Comparison of ENCODE assay signal across 18 cellular contexts in the genomic region with DNA sequence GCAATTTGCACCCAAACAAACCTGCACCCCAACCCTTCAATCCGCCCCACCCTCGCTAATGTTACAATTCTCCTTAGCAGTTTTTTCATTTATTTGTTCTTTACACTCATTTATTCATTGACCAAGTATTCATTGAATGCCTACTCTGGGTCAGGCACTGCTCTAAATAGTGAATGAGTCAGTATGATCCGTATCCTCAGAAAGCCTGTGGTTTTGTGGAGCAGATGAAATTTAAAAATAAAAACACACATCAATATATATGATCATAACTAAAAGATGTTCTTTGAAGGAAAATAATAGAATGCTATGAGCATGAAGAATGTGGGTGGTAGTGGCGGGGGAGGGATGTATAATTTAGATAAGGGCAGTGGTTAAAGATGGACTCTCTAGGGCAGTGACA. TPM values are rescaled to one million over a fixed set of nuclear protein-coding genes. Genes with fewer than 3 reads are reported as not detected.
A peak's percentile ranks its signal among the peaks of the same experiment; 100 is the strongest.
DNase-seq lines count a peak whose midpoint lies in the region; ATAC-seq and TF ChIP-seq lines count a peak whose summit lies in the region.
"Had no signal": no experiment of that assay in that cellular context is flagged by ENCODE, and none has a peak within 500 bp of the region (broad histone marks: within the 10 kb centered on the region; RNA-seq: fewer than 3 reads in every experiment).

No MANE protein-coding gene starts in this region.

- H3K4me1 Mint-ChIP-seq in activated T-cell treated with anti-CD3 and anti-CD28 coated beads, Interleukin-2, amount 50 U/mL, for 4 hours (ENCODE audit: low read depth): peaks cover 2% of the 10 kb centered on the region

- no peak for TF ChIP-seq CTCF in HCT116 (IDR thresholded peaks at IDR 0.05 in 2 of 3, conservative IDR thresholded peaks at IDR 0.05 in 1 of 3; ENCODE audit: borderline replicate concordance in 1 of 3, insufficient read depth in 1 of 3, low read depth in 2 of 3, low read length in 2 of 3)
- no peak for TF ChIP-seq CTCF in foreskin fibroblast (IDR thresholded peaks at IDR 0.05; ENCODE audit: low read depth, low read length)

- no peaks in the 10 kb centered on the region for H3K9me3 ChIP-seq in HCT116 (ENCODE audit: control insufficient read depth in 1 of 2, insufficient read depth in 1 of 2, low read depth in 1 of 2, low read length in 2 of 2)
- H3K9me3 ChIP-seq: right lobe of liver had no signal

- H3K9me2 ChIP-seq in HCT116 (ENCODE audit: insufficient read depth): no peaks in the 10 kb centered on the region

- POLR2A ChIA-PET in HCT116 (lab: Charles Lee): no interaction called here

- H3K9me3 Mint-ChIP-seq in activated T-cell treated with anti-CD3 and anti-CD28 coated beads, Interleukin-2, amount 50 U/mL, for 4 hours: no peaks in the 10 kb centered on the region
- H3K9me3 Mint-ChIP-seq: CD8-positive, alpha-beta T cell; naive thymus-derived CD8-positive, alpha-beta T cell had no signal

- peaks cover 2 to 19% of the 10 kb centered on the region in 2 experiments; a peak in 2 of 4 replicates for H3K4me1 ChIP-seq in HCT116 (ENCODE audit: control insufficient read depth in 1 of 2, insufficient read depth in 2 of 2, low read length in 2 of 2)

- H3K79me2 ChIP-seq in HCT116 (ENCODE audit: insufficient read depth, low read length): no peaks in the 10 kb centered on the region

- no TSS peak for BruUV-seq in HCT116 (replicated peaks; lab: Mats Ljungman, UMichigan)

- H3K27me3 Mint-ChIP-seq in activated T-cell treated with anti-CD3 and anti-CD28 coated beads, Interleukin-2, amount 50 U/mL, for 4 hours (ENCODE audit: low read depth): peaks cover 5% of the 10 kb centered on the region

- no peaks in the 10 kb centered on the region for H3K36me3 ChIP-seq in HCT116 (ENCODE audit: control insufficient read depth in 1 of 2, insufficient read depth in 2 of 2, low read length in 2 of 2)
- H3K36me3 ChIP-seq: right lobe of liver had no signal

- CTCF ChIA-PET in HCT116 (lab: Charles Lee): no interaction called here

- no peaks in the 10 kb centered on the region for H3K27me3 ChIP-seq in HCT116 (ENCODE audit: insufficient read depth, low read length)
- H3K27me3 ChIP-seq: right lobe of liver had no signal

- intact Hi-C loops in HCT116 (cut with micrococcal nuclease): loop anchor here (2.0 to 5.0 kb wide), 3 partner anchors 711 to 1435 kb away; no protein-coding TSS in a partner anchor

- no peak overlapping the region for H2AFZ ChIP-seq in HCT116 (ENCODE audit: low read depth, low read length, poor library complexity, severe bottlenecking)

- no peak overlapping the region for H3K4me3 Mint-ChIP-seq in activated T-cell treated with anti-CD3 and anti-CD28 coated beads, Interleukin-2, amount 50 U/mL, for 4 hours
- H3K4me3 Mint-ChIP-seq: CD8-positive, alpha-beta T cell; naive thymus-derived CD8-positive, alpha-beta T cell had no signal

- H3K4me3 ChIP-seq in HCT116 (replicated peaks in 1 of 2; ENCODE audit: low read depth in 1 of 2, low read length in 2 of 2) (no peak overlapping the region), foreskin fibroblast (ENCODE audit: low read depth in 1 of 2, low read length in 2 of 2) (no peak overlapping the region)
- H3K4me3 ChIP-seq: right lobe of liver had no signal

- TF ChIP-seq POLR2A in HCT116 (IDR thresholded peaks at IDR 0.05; ENCODE audit: borderline replicate concordance, extremely low read depth, insufficient read depth, insufficient read length): no peak

- H3K27ac ChIP-seq in HCT116 (ENCODE audit: low read depth, low read length): no peak overlapping the region
- H3K27ac ChIP-seq: right lobe of liver had no signal

- RAD21 ChIA-PET in HCT116 (lab: Charles Lee; ENCODE audit: low non-redundant PET in 1 of 2, low total read pairs in 2 of 2, uncharacterized antibody in 2 of 2, unreplicated experiment in 2 of 2): no interaction called here

- TF ChIP-seq RAD21 in HCT116 (IDR thresholded peaks at IDR 0.05; ENCODE audit: low read depth): no peak

- DNase-seq in HCT116 (ENCODE audit: low read depth, low spot score) (no peak), amniotic epithelial cell (ENCODE audit: low read depth) (peak; percentile 68), foreskin fibroblast (peak; percentile 72 to 85), stromal cell of bone marrow (ENCODE audit: low read depth) (peak; percentile 57), cerebellar nuclear complex (lab: John Stamatoyannopoulos, UW) (no peak)
- no peak for DNase-seq in activated T-cell treated with anti-CD3 and anti-CD28 coated beads, Interleukin-2, amount 50 U/mL, for 4 hours
- DNase-seq: CD8-positive, alpha-beta T cell; effector CD4-positive, alpha-beta T cell; GDM1; head of caudate nucleus; naive thymus-derived CD8-positive, alpha-beta T cell; right lobe of liver; stimulated activated naive CD4-positive, alpha-beta T cell treated with Interleukin-2 at 50 U/mL for 16 hours; T-helper 1 cell had no signal

- no peaks in the 10 kb centered on the region for H3K36me3 Mint-ChIP-seq in activated T-cell treated with anti-CD3 and anti-CD28 coated beads, Interleukin-2, amount 50 U/mL, for 4 hours (ENCODE audit: insufficient read depth)
- H3K36me3 Mint-ChIP-seq: CD8-positive, alpha-beta T cell had no signal

- no peak overlapping the region for H3K9ac ChIP-seq in HCT116 (ENCODE audit: low read length)

- H3K4me2 ChIP-seq in HCT116 (ENCODE audit: low read length): peak overlapping the region; percentile 36; the same call in 1 of the 2 replicates

- ATAC-seq in HCT116: peak; percentile 49; the same call in 1 of the 2 replicates
- no peak for ATAC-seq in HG03442 (IDR thresholded peaks at IDR 0.05; ENCODE audit: unreplicated experiment)
- no peak for ATAC-seq in activated T-cell treated with anti-CD3 and anti-CD28 coated beads, Interleukin-2, amount 50 U/mL, for 4 hours
- ATAC-seq: activated CD4-positive, CD25-positive, alpha-beta regulatory T cell treated with anti-CD3 and anti-CD28 coated beads, Interleukin-2, amount 50 U/mL, for 24 hours; CD8-positive, alpha-beta T cell; naive thymus-derived CD8-positive, alpha-beta T cell; right lobe of liver had no signal

- H4K20me1 ChIP-seq in HCT116 (ENCODE audit: insufficient read depth): no peaks in the 10 kb centered on the region

TF ChIP-seq in HCT116, 20 proteins besides CTCF, POLR2A, EP300 and RAD21:
- TF ChIP-seq SIN3A (IDR thresholded peaks at IDR 0.05; ENCODE audit: low read depth): no peak
- TF ChIP-seq EZH2 (IDR thresholded peaks at IDR 0.05): no peak
- no peak for TF ChIP-seq JUND (IDR thresholded peaks at IDR 0.05)
- peak; percentile 30; the same call in 1 of the 2 replicates for TF ChIP-seq FOSL1 (IDR thresholded peaks at IDR 0.05; ENCODE audit: low read depth)
- TF ChIP-seq, protein P1, sequence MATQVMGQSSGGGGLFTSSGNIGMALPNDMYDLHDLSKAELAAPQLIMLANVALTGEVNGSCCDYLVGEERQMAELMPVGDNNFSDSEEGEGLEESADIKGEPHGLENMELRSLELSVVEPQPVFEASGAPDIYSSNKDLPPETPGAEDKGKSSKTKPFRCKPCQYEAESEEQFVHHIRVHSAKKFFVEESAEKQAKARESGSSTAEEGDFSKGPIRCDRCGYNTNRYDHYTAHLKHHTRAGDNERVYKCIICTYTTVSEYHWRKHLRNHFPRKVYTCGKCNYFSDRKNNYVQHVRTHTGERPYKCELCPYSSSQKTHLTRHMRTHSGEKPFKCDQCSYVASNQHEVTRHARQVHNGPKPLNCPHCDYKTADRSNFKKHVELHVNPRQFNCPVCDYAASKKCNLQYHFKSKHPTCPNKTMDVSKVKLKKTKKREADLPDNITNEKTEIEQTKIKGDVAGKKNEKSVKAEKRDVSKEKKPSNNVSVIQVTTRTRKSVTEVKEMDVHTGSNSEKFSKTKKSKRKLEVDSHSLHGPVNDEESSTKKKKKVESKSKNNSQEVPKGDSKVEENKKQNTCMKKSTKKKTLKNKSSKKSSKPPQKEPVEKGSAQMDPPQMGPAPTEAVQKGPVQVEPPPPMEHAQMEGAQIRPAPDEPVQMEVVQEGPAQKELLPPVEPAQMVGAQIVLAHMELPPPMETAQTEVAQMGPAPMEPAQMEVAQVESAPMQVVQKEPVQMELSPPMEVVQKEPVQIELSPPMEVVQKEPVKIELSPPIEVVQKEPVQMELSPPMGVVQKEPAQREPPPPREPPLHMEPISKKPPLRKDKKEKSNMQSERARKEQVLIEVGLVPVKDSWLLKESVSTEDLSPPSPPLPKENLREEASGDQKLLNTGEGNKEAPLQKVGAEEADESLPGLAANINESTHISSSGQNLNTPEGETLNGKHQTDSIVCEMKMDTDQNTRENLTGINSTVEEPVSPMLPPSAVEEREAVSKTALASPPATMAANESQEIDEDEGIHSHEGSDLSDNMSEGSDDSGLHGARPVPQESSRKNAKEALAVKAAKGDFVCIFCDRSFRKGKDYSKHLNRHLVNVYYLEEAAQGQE (IDR thresholded peaks at IDR 0.05; ENCODE audit: low read depth): no peak
- no peak for TF ChIP-seq EZH2phosphoT487 (IDR thresholded peaks at IDR 0.05; ENCODE audit: borderline replicate concordance)
- TF ChIP-seq, protein P2, sequence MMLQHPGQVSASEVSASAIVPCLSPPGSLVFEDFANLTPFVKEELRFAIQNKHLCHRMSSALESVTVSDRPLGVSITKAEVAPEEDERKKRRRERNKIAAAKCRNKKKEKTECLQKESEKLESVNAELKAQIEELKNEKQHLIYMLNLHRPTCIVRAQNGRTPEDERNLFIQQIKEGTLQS (IDR thresholded peaks at IDR 0.05): no peak

RNA-seq across cellular contexts. Expression of a gene that starts 13.3 kb away (rescaled TPM):
- 11.1 TPM for total RNA-seq in HCT116 (2021; ENCODE audit: unreplicated experiment)
- 2.4 and 3.6 TPM in 2 replicates for polyA plus RNA-seq in HCT116 (2012)
- total RNA-seq in activated T-cell treated with anti-CD3 and anti-CD28 coated beads, Interleukin-2, amount 50 U/mL, for 4 hours: 10 to 100 TPM in 2 of 3 donors, 1 to 10 TPM in 1; 7.8 to 11.9 (median 10.7) TPM

RNA-seq across cellular contexts. Expression of a gene that starts 35.2 kb away (rescaled TPM):
- 3.6 TPM for total RNA-seq in HCT116 (2021; ENCODE audit: unreplicated experiment)
- polyA plus RNA-seq in HCT116 (2012): 1.5 and 2.1 TPM in 2 replicates
- under 1 TPM; 0.13 to 0.41 (median 0.28) TPM for total RNA-seq in activated T-cell treated with anti-CD3 and anti-CD28 coated beads, Interleukin-2, amount 50 U/mL, for 4 hours

RNA-seq across cellular contexts. Expression of a gene that starts 49.8 kb away (rescaled TPM):
- total RNA-seq in HCT116 (2021; ENCODE audit: unreplicated experiment): not detected
- not detected in 2 replicates for polyA plus RNA-seq in HCT116 (2012)
- not detected for total RNA-seq in activated T-cell treated with anti-CD3 and anti-CD28 coated beads, Interleukin-2, amount 50 U/mL, for 4 hours
- total RNA-seq: CD8-positive, alpha-beta T cell; H1; naive thymus-derived CD8-positive, alpha-beta T cell had no signal
- polyA plus RNA-seq: adipose tissue; H1; naive thymus-derived CD8-positive, alpha-beta T cell had no signal

Comparison
In these comparisons a context has a peak if more than half of its experiments do, and no peak if none do; other contexts are left out.
1. DNase-seq: peak in amniotic epithelial cell (single experiment), foreskin fibroblast (2 of 2) and stromal cell of bone marrow (single experiment); none in HCT116 (single experiment), cerebellar nuclear complex (0 of 2) and activated T-cell treated with anti-CD3 and anti-CD28 coated beads, Interleukin-2, amount 50 U/mL, for 4 hours (single experiment).